17 cellular contexts compared by ENCODE assay signal in genomic region chr4:85228264-85228663, GRCh38.
DNase-seq lines count a peak whose midpoint lies in the region; ATAC-seq and TF ChIP-seq lines count a peak whose summit lies in the region.
"Had no signal": no experiment of that assay in that cellular context is flagged by ENCODE, and none has a peak within 500 bp of the region (broad histone marks: within the 10 kb centered on the region; RNA-seq: fewer than 3 reads in every experiment).

No MANE protein-coding gene starts in this region.

- intact Hi-C loops in heart right ventricle (cut with DNase I) = no loop called here
- intact Hi-C loops in Right ventricle myocardium superior (cut with DNase I) = no loop called here

- DNase-seq in RWPE2 (ENCODE audit: low spot score) (no peak), iris pigment epithelial cell (ENCODE audit: low read depth) (peak; percentile 3), heart right ventricle (no peak), Right ventricle myocardium superior (no peak), SIG-M5 treated with dmso at 0.1 percent for 504 hours (lab: John Stamatoyannopoulos, UW; ENCODE audit: unreplicated experiment) (no peak)
- DNase-seq: activated CD4-positive, alpha-beta T cell treated with anti-CD3 and anti-CD28 coated beads for 1 hour; COR-L47; foreskin melanocyte; GDM1; NCI-H1436; NCI-H2227 treated with DMSO at 0.1 percent for 48 hours; SHP77; T-helper 17 cell; testis had no signal

- H3K79me2 ChIP-seq in KMS-11 (ENCODE audit: insufficient read depth, low read depth) = no peaks in the 10 kb centered on the region

- TF ChIP-seq CTCF in GM12873 (IDR thresholded peaks at IDR 0.05; ENCODE audit: insufficient read depth, low read depth, low read length, missing control alignments) = peak; percentile 53
- TF ChIP-seq CTCF in KMS-11 (conservative IDR thresholded peaks at IDR 0.05; ENCODE audit: low read depth, low read length) = 0 out of 2 replicates have a peak, but pooled peaks have one; percentile 13
- peak; percentile 1 for TF ChIP-seq CTCF in RWPE2 (IDR thresholded peaks at IDR 0.05; ENCODE audit: poor library complexity, severe bottlenecking)
- no peak for TF ChIP-seq CTCF in heart right ventricle (IDR thresholded peaks at IDR 0.05)

- H3K4me2 ChIP-seq in KMS-11 = no peak overlapping the region

- H3K4me3 ChIP-seq in KMS-11 (IDR thresholded peaks at IDR 0.05; ENCODE audit: insufficient read depth, low read depth, low read length) (no peak overlapping the region), RWPE2 (ENCODE audit: severe bottlenecking) (no peak overlapping the region), heart right ventricle (no peak overlapping the region)
- H3K4me3 ChIP-seq: testis had no signal

- no peak overlapping the region for H2AFZ ChIP-seq in KMS-11 (ENCODE audit: low read depth)

- H3K36me3 ChIP-seq in KMS-11 (ENCODE audit: insufficient read depth) (no peaks in the 10 kb centered on the region), RWPE2 (ENCODE audit: low read depth) (no peaks in the 10 kb centered on the region), heart right ventricle (no peaks in the 10 kb centered on the region)
- H3K36me3 ChIP-seq: neutrophil had no signal

- 63 to 66% methylated on average over 2 of the region's 2 CpGs for WGBS in heart right ventricle, 2 donors

- no peaks in the 10 kb centered on the region for H3K9me3 ChIP-seq in RWPE2 (ENCODE audit: severe bottlenecking)
- peaks cover 0 to 15% (median 0%) of the 10 kb centered on the region in 11 donors for H3K9me3 ChIP-seq in heart right ventricle
- H3K9me3 ChIP-seq: neutrophil, testis had no signal

- no peaks in the 10 kb centered on the region for H3K4me1 ChIP-seq in KMS-11 (ENCODE audit: low read depth, poor library complexity, severe bottlenecking)
- no peaks in the 10 kb centered on the region for H3K4me1 ChIP-seq in RWPE2 (ENCODE audit: insufficient read depth, poor library complexity, severe bottlenecking)
- no peaks in the 10 kb centered on the region for H3K4me1 ChIP-seq in heart right ventricle
- H3K4me1 ChIP-seq: testis had no signal

- H3K9ac ChIP-seq in KMS-11 = no peak overlapping the region

- H3K27me3 ChIP-seq in KMS-11 (ENCODE audit: insufficient read depth, low read depth) = no peaks in the 10 kb centered on the region
- H3K27me3 ChIP-seq in RWPE2 (ENCODE audit: insufficient read depth, poor library complexity, severe bottlenecking) = no peaks in the 10 kb centered on the region
- H3K27me3 ChIP-seq in heart right ventricle = no peaks in the 10 kb centered on the region
- H3K27me3 ChIP-seq: neutrophil, testis had no signal

- ATAC-seq in RWPE2 (ENCODE audit: low read depth) (no peak), heart right ventricle (no peak), Right ventricle myocardium superior (ENCODE audit: poor library complexity) (no peak)
- ATAC-seq: T-helper 17 cell had no signal

- no peak overlapping the region for H3K27ac ChIP-seq in KMS-11
- no peak overlapping the region for H3K27ac ChIP-seq in RWPE2 (ENCODE audit: poor library complexity, severe bottlenecking)
- H3K27ac ChIP-seq in heart right ventricle = no peak overlapping the region
- H3K27ac ChIP-seq: neutrophil, testis had no signal

- no peaks in the 10 kb centered on the region for H4K20me1 ChIP-seq in KMS-11 (ENCODE audit: insufficient read depth)

Comparison
In these comparisons a context has a peak if more than half of its experiments do, and no peak if none do; other contexts are left out.
1. CTCF ChIP-seq: peak in GM12873 (single experiment), KMS-11 (single experiment) and RWPE2 (single experiment); none in heart right ventricle (0 of 9).